14 cellular contexts compared by ENCODE assay signal in the genomic region with DNA sequence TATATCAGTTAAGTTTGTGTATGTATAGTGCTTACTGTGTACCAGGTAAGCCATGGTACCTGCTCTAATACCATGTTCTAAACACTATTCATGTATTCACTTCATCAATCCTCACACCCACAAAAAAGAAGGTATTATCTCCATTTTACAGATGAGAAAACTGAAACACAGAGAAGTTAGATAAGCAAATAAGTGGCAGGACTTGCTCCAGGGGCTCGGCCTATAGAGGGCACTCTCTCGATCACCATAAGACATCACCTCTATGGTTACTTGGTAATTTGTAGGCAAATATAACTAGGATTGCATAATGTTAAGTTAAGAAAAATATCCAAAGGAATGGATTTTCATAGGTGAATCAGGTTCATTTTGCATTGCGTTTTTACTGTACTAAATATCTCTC.
DNase-seq lines count a peak whose midpoint lies in the region; ATAC-seq and TF ChIP-seq lines count a peak whose summit lies in the region.
"Had no signal": no experiment of that assay in that cellular context is flagged by ENCODE, and none has a peak within 500 bp of the region (broad histone marks: within the 10 kb centered on the region; RNA-seq: fewer than 3 reads in every experiment).

No MANE protein-coding gene starts in this region.

- H3K36me3 Mint-ChIP-seq in chondrocyte (ENCODE audit: low read depth) (no peaks in the 10 kb centered on the region), T-helper 17 cell (ENCODE audit: low read depth) (no peaks in the 10 kb centered on the region)
- H3K36me3 Mint-ChIP-seq in activated CD8-positive, alpha-beta memory T cell treated with anti-CD3 and anti-CD28 coated beads, Interleukin-2, amount 10 ng/mL, durations not matched to agents 7 days and 5 days, result no peaks in the 10 kb centered on the region

- no peaks in the 10 kb centered on the region for H3K36me3 ChIP-seq in A673 (ENCODE audit: insufficient read depth, low read length, poor library complexity, severe bottlenecking)
- H3K36me3 ChIP-seq: heart right ventricle, ovary had no signal

- no peaks in the 10 kb centered on the region for H3K9me3 ChIP-seq in A673 (ENCODE audit: low read depth, low read length, poor library complexity, severe bottlenecking)
- peaks cover 2% of the 10 kb centered on the region for H3K9me3 ChIP-seq in T-helper 17 cell (ENCODE audit: control insufficient read depth, low read length, poor library complexity, severe bottlenecking)
- H3K9me3 ChIP-seq: heart right ventricle, ovary had no signal

- POLR2A ChIA-PET in A673 (lab: Charles Lee; ENCODE audit: low non-redundant PET), result interaction anchor here (1.4 kb wide), 1 partner anchor 16 kb away, joined by 5 read pairs; no protein-coding TSS in a partner anchor

- H3K4me1 Mint-ChIP-seq in chondrocyte (ENCODE audit: low read depth) (peaks cover 29% of the 10 kb centered on the region), T-helper 17 cell (no peaks in the 10 kb centered on the region)
- no peaks in the 10 kb centered on the region for H3K4me1 Mint-ChIP-seq in activated CD8-positive, alpha-beta memory T cell treated with anti-CD3 and anti-CD28 coated beads, Interleukin-2, amount 10 ng/mL, durations not matched to agents 7 days and 5 days

- no TSS peak for BruUV-seq in A673 (replicated peaks; lab: Mats Ljungman, UMichigan)

- no peak overlapping the region for H3K4me3 Mint-ChIP-seq in chondrocyte (ENCODE audit: unreplicated experiment)
- no peak overlapping the region for H3K4me3 Mint-ChIP-seq in T-helper 17 cell
- H3K4me3 Mint-ChIP-seq in activated CD8-positive, alpha-beta memory T cell treated with anti-CD3 and anti-CD28 coated beads, Interleukin-2, amount 10 ng/mL, durations not matched to agents 7 days and 5 days, result no peak overlapping the region

- no peaks in the 10 kb centered on the region for H3K27me3 ChIP-seq in A673 (replicated peaks; ENCODE audit: insufficient read depth, low read depth, low read length, poor library complexity)
- H3K27me3 ChIP-seq: heart right ventricle, ovary had no signal

- H3K27ac Mint-ChIP-seq in chondrocyte (ENCODE audit: unreplicated experiment) (peak overlapping the region; percentile 93), T-helper 17 cell (no peak overlapping the region)
- H3K27ac Mint-ChIP-seq in activated CD8-positive, alpha-beta memory T cell treated with anti-CD3 and anti-CD28 coated beads, Interleukin-2, amount 10 ng/mL, durations not matched to agents 7 days and 5 days, result no peak overlapping the region

- H3K27ac ChIP-seq in A673 (ENCODE audit: low read depth, low read length, poor library complexity, severe bottlenecking), result peak overlapping the region; percentile 74
- H3K27ac ChIP-seq: heart right ventricle, ovary, PC-9 had no signal

- intact Hi-C loops in A673 (cut with micrococcal nuclease; ENCODE audit: unreplicated experiment), result no loop called here

- H3K4me3 ChIP-seq in A673 (ENCODE audit: low read depth, low read length, poor library complexity, severe bottlenecking), result no peak overlapping the region
- H3K4me3 ChIP-seq in NB4 (ENCODE audit: low read depth, low read length), result no peak overlapping the region
- H3K4me3 ChIP-seq: heart right ventricle, ovary, PC-9, smooth muscle cell had no signal

- no peak for TF ChIP-seq POLR2A in NB4 (IDR thresholded peaks at IDR 0.05; ENCODE audit: extremely low read depth, insufficient read length)

- in situ Hi-C loops in GM13976 (cut with MboI; ENCODE audit: low sequenced_read_pairs, unreplicated experiment), result no loop called here

- no peak for ATAC-seq in HG03159 (IDR thresholded peaks at IDR 0.05; ENCODE audit: unreplicated experiment)
- no peak for ATAC-seq in T-helper 17 cell
- no peak for ATAC-seq in activated CD8-positive, alpha-beta memory T cell treated with anti-CD3 and anti-CD28 coated beads, Interleukin-2, amount 10 ng/mL, durations not matched to agents 7 days and 5 days
- ATAC-seq: heart right ventricle, left cardiac atrium had no signal

- H3K9me3 Mint-ChIP-seq in chondrocyte (ENCODE audit: low read depth), result peaks cover 5% of the 10 kb centered on the region
- no peaks in the 10 kb centered on the region for H3K9me3 Mint-ChIP-seq in activated CD8-positive, alpha-beta memory T cell treated with anti-CD3 and anti-CD28 coated beads, Interleukin-2, amount 10 ng/mL, durations not matched to agents 7 days and 5 days (ENCODE audit: low read depth)

- DNase-seq in A673 (ENCODE audit: low spot score) (peak; percentile 43), GM13976 (ENCODE audit: low spot score) (no peak), NB4 (ENCODE audit: low read depth) (peak; percentile 26), chondrocyte (ENCODE audit: low spot score) (no peak), DMS153 (lab: John Stamatoyannopoulos, UW) (no peak), T-helper 17 cell (no peak)
- DNase-seq in activated CD8-positive, alpha-beta memory T cell treated with anti-CD3 and anti-CD28 coated beads, Interleukin-2, amount 10 ng/mL, durations not matched to agents 7 days and 5 days, result no peak
- DNase-seq: heart right ventricle, left cardiac atrium, NCI-H1417, ovary had no signal

- CTCF ChIA-PET in A673 (lab: Charles Lee), result no interaction called here
- CTCF ChIA-PET in activated CD8-positive, alpha-beta memory T cell treated with anti-CD3 and anti-CD28 coated beads, Interleukin-2, amount 10 ng/mL, durations not matched to agents 7 days and 5 days (lab: Charles Lee), result no interaction called here

- peaks cover 26% of the 10 kb centered on the region for H3K4me1 ChIP-seq in A673 (ENCODE audit: insufficient read depth, low read length, poor library complexity, severe bottlenecking)
- H3K4me1 ChIP-seq: heart right ventricle had no signal

- TF ChIP-seq CTCF in A673 (conservative IDR thresholded peaks at IDR 0.05; ENCODE audit: low read depth, low read length) (peak; percentile 54), GM13976 (IDR thresholded peaks at IDR 0.05; ENCODE audit: borderline replicate concordance, control extremely low read depth, extremely low read depth, insufficient read depth, missing control alignments) (peak; percentile 14), NB4 (IDR thresholded peaks at IDR 0.05; ENCODE audit: low read depth, low read length) (peak; percentile 33), chondrocyte (IDR thresholded peaks at IDR 0.05) (peak; percentile 47)

- H3K27me3 Mint-ChIP-seq in chondrocyte (ENCODE audit: low read depth) (no peaks in the 10 kb centered on the region), T-helper 17 cell (peaks cover 5% of the 10 kb centered on the region)
- H3K27me3 Mint-ChIP-seq in activated CD8-positive, alpha-beta memory T cell treated with anti-CD3 and anti-CD28 coated beads, Interleukin-2, amount 10 ng/mL, durations not matched to agents 7 days and 5 days, result no peaks in the 10 kb centered on the region

Comparison
In these comparisons a context has a peak if more than half of its experiments do, and no peak if none do; other contexts are left out.
1. DNase-seq: peak in A673 (single experiment) and NB4 (single experiment); none in GM13976 (single experiment), chondrocyte (single experiment), DMS153 (single experiment), T-helper 17 cell (0 of 3) and activated CD8-positive, alpha-beta memory T cell treated with anti-CD3 and anti-CD28 coated beads, Interleukin-2, amount 10 ng/mL, durations not matched to agents 7 days and 5 days (single experiment).
2. Peak in every context shown above with its lines, with median percentiles within 50 percentile points of each other: CTCF ChIP-seq.